10 cellular contexts compared by ENCODE assay signal in genomic region chr1:46520063-46520911, GRCh38. TPM values are rescaled to one million over a fixed set of nuclear protein-coding genes. Genes with fewer than 3 reads are reported as not detected.
DNase-seq lines count a peak whose midpoint lies in the region; ATAC-seq, FAIRE-seq and TF ChIP-seq lines count a peak whose summit lies in the region.
"Had no signal": no experiment of that assay in that cellular context is flagged by ENCODE, and none has a peak within 500 bp of the region (broad histone marks: within the 10 kb centered on the region; RNA-seq: fewer than 3 reads in every experiment).

No MANE protein-coding gene starts in this region.

- H2BK5ac ChIP-seq in H1 (ENCODE audit: low read depth, low read length) (no peak overlapping the region), trophoblast cell (ENCODE audit: low read depth, low read length, poor library complexity) (no peak overlapping the region)

- no peak for FAIRE-seq in H1 (lab: Jason Lieb, UNC)
- FAIRE-seq: GM18507 had no signal

- peak overlapping the region; percentile 35; the same call in 1 of the 2 replicates for H2BK15ac ChIP-seq in H1 (ENCODE audit: low read length)

- H2BK12ac ChIP-seq in H1 (ENCODE audit: low read depth, low read length) (peak overlapping the region; percentile 1; the same call in 1 of the 2 replicates), trophoblast cell (ENCODE audit: low read length) (peak overlapping the region; percentile 30)

- H3K23ac ChIP-seq in H1 (ENCODE audit: insufficient read length): no peak overlapping the region
- H3K23ac ChIP-seq in trophoblast cell (ENCODE audit: low read length): no peak overlapping the region

- no peak overlapping the region for H3K4ac ChIP-seq in H1 (replicated peaks; ENCODE audit: insufficient read length, low read depth, low read length)
- no peak overlapping the region for H3K4ac ChIP-seq in trophoblast cell (ENCODE audit: low read depth, low read length)

- H2AK5ac ChIP-seq in H1 (ENCODE audit: low read depth, low read length): no peak overlapping the region; the same call in 1 of the 2 replicates
- H2AK5ac ChIP-seq in trophoblast cell (ENCODE audit: low read length): no peak overlapping the region

- H3K18ac ChIP-seq in H1 (ENCODE audit: extremely low read depth, low read length): peak overlapping the region; percentile 75
- H3K18ac ChIP-seq in trophoblast cell (ENCODE audit: low read length): no peak overlapping the region

- DNase-seq in GM03348 (ENCODE audit: low spot score): peak; percentile 93
- DNase-seq in NCI-H2107 treated with DMSO at 0.1 percent for 48 hours (lab: John Stamatoyannopoulos, UW; ENCODE audit: unreplicated experiment): peak; percentile 72
- DNase-seq in H1 (ENCODE audit: low read depth in 1 of 2, low spot score in 2 of 2): no peak
- DNase-seq in trophoblast cell: peak in 1 of 2 donors; percentile 29
- DNase-seq in sciatic nerve (ENCODE audit: low spot score): no peak
- DNase-seq in NCI-H774 (lab: John Stamatoyannopoulos, UW): no peak
- DNase-seq in NCI-H1417 treated with DMSO at 0.1 percent for 48 hours (lab: John Stamatoyannopoulos, UW): no peak
- DNase-seq: activated CD8-positive, alpha-beta T cell treated with anti-CD3 and anti-CD28 coated beads for 36 hours; naive thymus-derived CD8-positive, alpha-beta T cell had no signal

- H4K20me1 ChIP-seq in H1 (replicated peaks in 1 of 2; ENCODE audit: control insufficient read depth in 1 of 2, insufficient read depth in 2 of 2, low read length in 2 of 2): peaks cover 0 to 2% of the 10 kb centered on the region in 2 experiments

- H3K56ac ChIP-seq in H1 (replicated peaks; ENCODE audit: insufficient read length, low read depth, low read length): no peak overlapping the region

- TF ChIP-seq RAD21 in H1 (IDR thresholded peaks at IDR 0.05 in 1 of 2, conservative IDR thresholded peaks at IDR 0.05 in 1 of 2; ENCODE audit: low read depth in 2 of 2, low read length in 2 of 2): no peak

- H3K4me2 ChIP-seq in H1 (ENCODE audit: insufficient read depth in 1 of 2, low read depth in 2 of 2, low read length in 2 of 2): peak overlapping the region; percentile 3 to 38; a peak in 1 of 4 replicates
- peak overlapping the region; percentile 53 for H3K4me2 ChIP-seq in trophoblast cell (ENCODE audit: low read length)

- H3K23me2 ChIP-seq in H1 (ENCODE audit: low read depth, low read length): no peaks in the 10 kb centered on the region

- intact Hi-C loops in sciatic nerve (cut with DNase I): loop anchor here (10.0 kb wide), 1 partner anchor 115 kb away; no protein-coding TSS in a partner anchor

- no peak overlapping the region for H4K12ac ChIP-seq in trophoblast cell (ENCODE audit: low read depth, low read length)

- no peaks in the 10 kb centered on the region for H3K79me2 ChIP-seq in H1 (ENCODE audit: control insufficient read depth in 1 of 2, insufficient read depth in 2 of 2, low read length in 2 of 2)
- H3K79me2 ChIP-seq in trophoblast cell (ENCODE audit: control insufficient read depth, insufficient read depth, low read length, poor library complexity): no peaks in the 10 kb centered on the region

- no peak for TF ChIP-seq EP300 in H1 (IDR thresholded peaks at IDR 0.05; ENCODE audit: borderline replicate concordance in 1 of 2, low read depth in 2 of 2, low read length in 2 of 2)

- H3K14ac ChIP-seq in H1 (ENCODE audit: insufficient read length): no peak overlapping the region
- no peak overlapping the region for H3K14ac ChIP-seq in trophoblast cell (ENCODE audit: low read length)

- CTCF ChIA-PET in H1 (lab: Charles Lee; ENCODE audit: partially characterized antibody): interaction anchor here (0.6 to 18.9 kb wide), 10 partner anchors 10 to 78 kb away, joined by 3 to 287 read pairs (median 14); partner anchors contain the start of gene DMBX1

- H3K9ac ChIP-seq in H1 (replicated peaks in 1 of 4; ENCODE audit: extremely low read depth in 1 of 4, low read depth in 3 of 4, low read length in 3 of 4) (no peak overlapping the region), trophoblast cell (ENCODE audit: low read length) (no peak overlapping the region)

- no peaks in the 10 kb centered on the region for H3K79me1 ChIP-seq in H1 (ENCODE audit: low read depth, low read length)
- H3K79me1 ChIP-seq in trophoblast cell (ENCODE audit: low read length): peaks cover 4% of the 10 kb centered on the region

- TF ChIP-seq CTCF in H1 (IDR thresholded peaks at IDR 0.05; ENCODE audit: control extremely low read depth in 1 of 3, insufficient read depth in 1 of 3, low read depth in 1 of 3, low read length in 3 of 3): no peak

- no peak overlapping the region for H2BK120ac ChIP-seq in H1 (replicated peaks; ENCODE audit: low read depth, low read length)
- peak overlapping the region; percentile 49 for H2BK120ac ChIP-seq in trophoblast cell (ENCODE audit: insufficient read depth, low read length, poor library complexity)

- H2AFZ ChIP-seq in H1 (ENCODE audit: low read length) (no peak overlapping the region), trophoblast cell (ENCODE audit: insufficient read depth, low read length, poor library complexity) (peak overlapping the region; percentile 1)

- ATAC-seq in sciatic nerve: no peak
- ATAC-seq: activated CD8-positive, alpha-beta T cell treated with anti-CD3 and anti-CD28 coated beads for 36 hours; naive thymus-derived CD8-positive, alpha-beta T cell had no signal

- WGBS in H1 (ENCODE audit: extremely low coverage in 1 of 2, insufficient coverage in 1 of 2, insufficient read length in 1 of 2, insufficient replicate concordance in 2 of 2, low coverage in 1 of 2, low lambda C conversion rate in 2 of 2, missing lambda C conversion rate in 1 of 2), 2 experiments: 59% methylated on average over 15 of the region's 15 CpGs; no CpG with 5 or more reads in 1 of the 2 experiments
- no CpG with 5 or more reads among the region's 15 CpGs for WGBS in trophoblast cell (ENCODE audit: extremely low coverage, insufficient coverage, insufficient read length)

- H3K27ac ChIP-seq in H1 (ENCODE audit: low read depth, low read length) (no peak overlapping the region), trophoblast cell (ENCODE audit: low read depth, low read length) (peak overlapping the region; percentile 54)

- H3K9me3 ChIP-seq in H1 (ENCODE audit: insufficient read depth in 2 of 2, low read depth in 1 of 2, low read length in 1 of 2): no peaks in the 10 kb centered on the region
- peaks cover 3% of the 10 kb centered on the region for H3K9me3 ChIP-seq in trophoblast cell (ENCODE audit: insufficient read depth, low read depth, low read length)

- H4K91ac ChIP-seq in H1 (replicated peaks; ENCODE audit: insufficient read length, low read length) (no peak overlapping the region), trophoblast cell (ENCODE audit: low read depth, low read length) (peak overlapping the region; percentile 16)

- H4K8ac ChIP-seq in H1 (ENCODE audit: extremely low read depth, insufficient read depth, low read length) (no peak overlapping the region), trophoblast cell (ENCODE audit: low read depth, low read length) (no peak overlapping the region)

- peak overlapping the region; percentile 26; the same call in 1 of the 2 replicates for H2BK20ac ChIP-seq in H1 (ENCODE audit: low read length)

- no peak for TF ChIP-seq POLR2A in H1 (IDR thresholded peaks at IDR 0.05; ENCODE audit: control extremely low read depth in 1 of 2, low read depth in 2 of 2, low read length in 2 of 2)

- H3K36me3 ChIP-seq in H1 (ENCODE audit: control insufficient read depth in 2 of 4, insufficient read depth in 4 of 4, low read length in 3 of 4) (no peaks in the 10 kb centered on the region), trophoblast cell (ENCODE audit: control insufficient read depth in 1 of 2, insufficient read depth in 2 of 2, low read length in 2 of 2) (no peaks in the 10 kb centered on the region)

- no peak overlapping the region for H4K5ac ChIP-seq in H1 (ENCODE audit: insufficient read length, low read depth, low read length)

- POLR2A ChIA-PET in H1 (lab: Charles Lee; ENCODE audit: partially characterized antibody): interaction anchor here (0.7 to 1.3 kb wide), 4 partner anchors 26 to 146 kb away, joined by 3 read pairs; no protein-coding TSS in a partner anchor

- H3K4me1 ChIP-seq in H1 (replicated peaks in 1 of 4; ENCODE audit: control insufficient read depth in 3 of 4, insufficient read depth in 4 of 4, low read length in 3 of 4): peaks cover 25 to 52% (median 35%) of the 10 kb centered on the region in 4 experiments
- peaks cover 18% of the 10 kb centered on the region in 2 experiments for H3K4me1 ChIP-seq in trophoblast cell (ENCODE audit: control insufficient read depth in 1 of 2, insufficient read depth in 2 of 2, low read length in 2 of 2)

- H3K27me3 ChIP-seq in H1 (replicated peaks in 1 of 4; ENCODE audit: control insufficient read depth in 3 of 4, extremely low read depth in 1 of 4, insufficient read depth in 3 of 4, low read length in 3 of 4) (peaks cover 5 to 41% (median 28%) of the 10 kb centered on the region in 4 experiments), trophoblast cell (ENCODE audit: insufficient read depth, low read length) (peaks cover 7% of the 10 kb centered on the region)

- H3K4me3 ChIP-seq in H1 (ENCODE audit: extremely low read depth in 1 of 4, insufficient read depth in 2 of 4, low read depth in 3 of 4, low read length in 4 of 4) (no peak overlapping the region), trophoblast cell (ENCODE audit: low read depth, low read length) (no peak overlapping the region)

RNA-seq across cellular contexts. Expression of gene DMBX1, which starts 30.7 kb away (rescaled TPM):
- 0.30 TPM in 1 of 2 replicates, not detected in the other for total RNA-seq in H1 (2021; fragmentation: NEBNext Ultra II Directional; extraction: Animal tissue kit (Norgen Biotek cat#: 25700))
- polyA plus RNA-seq in H1 (2011; rRNA removed): 0.23 and 0.36 TPM in 2 replicates
- 0.26 TPM for polyA plus RNA-seq in H1 (2011; cell fraction: cytosol; rRNA removed)
- 0.53 TPM for polyA plus RNA-seq in H1 (2011; cell fraction: nucleus; rRNA removed)
- 0.24 to 0.30 TPM (median 0.27 TPM) in 4 replicates for polyA plus RNA-seq in H1 (2012, experiment 1 of 2)
- 0.12 TPM for polyA plus RNA-seq in H1 (2012, experiment 2 of 2)
- 0.06 TPM for polyA plus RNA-seq in H1 (2013, experiment 1 of 2)
- 0.09 TPM for polyA plus RNA-seq in H1 (2013, experiment 2 of 2)
- 0.07 and 0.41 TPM in 2 replicates for polyA minus RNA-seq in H1 (2011; rRNA and poly(A)+ RNA removed)
- polyA minus RNA-seq in H1 (2011; cell fraction: cytosol; rRNA and poly(A)+ RNA removed): 0.51 TPM
- 0.20 TPM for polyA minus RNA-seq in H1 (2011; cell fraction: nucleus; rRNA and poly(A)+ RNA removed)
- polyA plus RNA-seq in trophoblast cell (2013): not detected in 2 replicates
- 0.13 TPM for total RNA-seq in sciatic nerve
- total RNA-seq: naive thymus-derived CD8-positive, alpha-beta T cell had no signal
- polyA plus RNA-seq: naive thymus-derived CD8-positive, alpha-beta T cell had no signal

RNA-seq across cellular contexts. Expression of gene KNCN, which starts 31.2 kb away (rescaled TPM):
- not detected in 2 replicates for total RNA-seq in H1 (2021; fragmentation: NEBNext Ultra II Directional; extraction: Animal tissue kit (Norgen Biotek cat#: 25700))
- polyA plus RNA-seq in H1 (2011; rRNA removed): not detected in 2 replicates
- polyA plus RNA-seq in H1 (2011; cell fraction: cytosol; rRNA removed): not detected
- polyA plus RNA-seq in H1 (2011; cell fraction: nucleus; rRNA removed): not detected
- polyA plus RNA-seq in H1 (2012, experiment 1 of 2): not detected in 4 replicates
- not detected for polyA plus RNA-seq in H1 (2012, experiment 2 of 2)
- not detected for polyA plus RNA-seq in H1 (2013, experiment 1 of 2)
- not detected for polyA plus RNA-seq in H1 (2013, experiment 2 of 2)
- polyA minus RNA-seq in H1 (2011; rRNA and poly(A)+ RNA removed): not detected in 2 replicates
- not detected for polyA minus RNA-seq in H1 (2011; cell fraction: cytosol; rRNA and poly(A)+ RNA removed)
- not detected for polyA minus RNA-seq in H1 (2011; cell fraction: nucleus; rRNA and poly(A)+ RNA removed)
- not detected in 2 replicates for polyA plus RNA-seq in trophoblast cell (2013)
- not detected for total RNA-seq in sciatic nerve
- total RNA-seq: activated CD8-positive, alpha-beta T cell treated with anti-CD3 and anti-CD28 coated beads for 36 hours; naive thymus-derived CD8-positive, alpha-beta T cell had no signal
- polyA plus RNA-seq: naive thymus-derived CD8-positive, alpha-beta T cell had no signal

Comparison
In these comparisons a context has a peak if more than half of its experiments do, and no peak if none do; other contexts are left out.
1. DNase-seq: peak in GM03348 (single experiment) and NCI-H2107 treated with DMSO at 0.1 percent for 48 hours (single experiment); none in H1 (0 of 2), sciatic nerve (single experiment), NCI-H774 (single experiment) and NCI-H1417 treated with DMSO at 0.1 percent for 48 hours (single experiment).